ENCODE assay signal across 1 cellular context in genomic region chr4:182916483-182917181, GRCh38.
TF ChIP-seq lines count a peak whose summit lies in the region.

No MANE protein-coding gene starts in this region.

TF ChIP-seq in GM12878, 131 proteins besides CTCF, POLR2A, EP300 and RAD21 (continued from another document):
- no peak for TF ChIP-seq SKIL (IDR thresholded peaks at IDR 0.05; ENCODE audit: low read depth, poor library complexity, severe bottlenecking)
